ENCODE assay signal across 8 cellular contexts in genomic region chr19:10402441-10403038, GRCh38. TPM values are rescaled to one million over a fixed set of nuclear protein-coding genes. Genes with fewer than 3 reads are reported as not detected.
DNase-seq lines count a peak whose midpoint lies in the region; ATAC-seq, FAIRE-seq and TF ChIP-seq lines count a peak whose summit lies in the region.

No MANE protein-coding gene starts in this region.

- H3K36me3 ChIP-seq in bronchial epithelial cell (ENCODE audit: control insufficient read depth, insufficient read depth, low read length) (peaks cover 6% of the 10 kb centered on the region), lung (ENCODE audit: control insufficient read depth in 2 of 2, insufficient read depth in 2 of 2, low read length in 2 of 2) (peaks cover 0 to 2% of the 10 kb centered on the region in 2 donors)

- WGBS in lung, 2 donors = 0 to 1% methylated on average over 15 of the region's 15 CpGs

- no peak for FAIRE-seq in bronchial epithelial cell (lab: Jason Lieb, UNC)

- no peak for TF ChIP-seq CTCF in bronchial epithelial cell (IDR thresholded peaks at IDR 0.05; ENCODE audit: insufficient read depth, low read length, severe bottlenecking)
- TF ChIP-seq CTCF in lung (IDR thresholded peaks at IDR 0.05; ENCODE audit: control extremely low read depth, extremely low read depth) = no peak

- ATAC-seq in lung (ENCODE audit: insufficient read depth, low FRiP score) = no peak
- ATAC-seq in GM21737 (IDR thresholded peaks at IDR 0.05; ENCODE audit: unreplicated experiment) = no peak
- no peak for ATAC-seq in HG02840 (IDR thresholded peaks at IDR 0.05; ENCODE audit: low FRiP score, unreplicated experiment)
- no peak for ATAC-seq in HG03469 (IDR thresholded peaks at IDR 0.05; ENCODE audit: unreplicated experiment)
- ATAC-seq in GM21529 (IDR thresholded peaks at IDR 0.05; ENCODE audit: unreplicated experiment) = no peak

- peak overlapping the region; percentile 68 to 71 for H3K27ac ChIP-seq in lung (ENCODE audit: low read depth in 1 of 2, low read length in 1 of 2)

- H3K9me3 ChIP-seq in lung (ENCODE audit: control insufficient read depth in 2 of 2, insufficient read depth in 1 of 2, low read length in 1 of 2) = no peaks in the 10 kb centered on the region

- peak; percentile 40 for DNase-seq in COLO668 (lab: John Stamatoyannopoulos, UW; ENCODE audit: unreplicated experiment)
- peak; percentile 48 for DNase-seq in M059J (ENCODE audit: low read depth)
- no peak for DNase-seq in bronchial epithelial cell (ENCODE audit: low read depth)
- DNase-seq in lung (ENCODE audit: low spot score) = no peak

- peaks cover 3 to 9% of the 10 kb centered on the region in 2 donors for H3K4me1 ChIP-seq in lung (ENCODE audit: control insufficient read depth in 2 of 2, insufficient read depth in 2 of 2, low read length in 2 of 2)

- H3K27me3 ChIP-seq in bronchial epithelial cell (ENCODE audit: control insufficient read depth, insufficient read depth, low read length) = peaks cover 5% of the 10 kb centered on the region
- H3K27me3 ChIP-seq in lung (ENCODE audit: control insufficient read depth, insufficient read depth) = no peaks in the 10 kb centered on the region

- H3K4me3 ChIP-seq in bronchial epithelial cell (ENCODE audit: low read depth, low read length) (peak overlapping the region; percentile 82), lung (peak overlapping the region; percentile 94)

RNA-seq across cellular contexts. Expression of gene CDC37, which starts 0.8 kb away (rescaled TPM):
- total RNA-seq in M059J (2014; rRNA removed; shearing (Covaris generic)) = 109 and 233 TPM in 2 replicates
- 195 TPM in 2 replicates for total RNA-seq in bronchial epithelial cell
- 100 to 1,000 TPM; 110 to 156 TPM for total RNA-seq in lung
- polyA plus RNA-seq in lung = 100 to 1,000 TPM; 223 to 294 TPM

RNA-seq across cellular contexts. Expression of gene PDE4A, which starts 17.8 kb away (rescaled TPM):
- total RNA-seq in M059J (2014; rRNA removed; shearing (Covaris generic)) = 0.81 and 2.3 TPM in 2 replicates
- total RNA-seq in bronchial epithelial cell (0.13 and 0.26 TPM in 2 replicates), lung (10 to 100 TPM; 11.9 to 23.6 TPM)
- 10 to 100 TPM; 10.3 to 13.7 TPM for polyA plus RNA-seq in lung

RNA-seq across cellular contexts. Expression of gene TYK2, which starts 22.2 kb away (rescaled TPM):
- total RNA-seq in M059J (2014; rRNA removed; shearing (Covaris generic)) = 88.7 and 89.3 TPM in 2 replicates
- total RNA-seq in bronchial epithelial cell (36.1 and 45.8 TPM in 2 replicates), lung (100 to 1,000 TPM; 102 to 175 TPM)
- 100 to 1,000 TPM; 137 to 162 TPM for polyA plus RNA-seq in lung

Comparison
In these comparisons a context has a peak if more than half of its experiments do, and no peak if none do; other contexts are left out.
1. DNase-seq: peak in COLO668 (single experiment) and M059J (single experiment); none in bronchial epithelial cell (single experiment) and lung (single experiment).